Comparison of ENCODE assay signal across 2 cellular contexts in genomic region chr7:135211946-135212685, GRCh38.
TF ChIP-seq lines count a peak whose summit lies in the region.

No MANE protein-coding gene starts in this region.

TF ChIP-seq in K562, 482 proteins besides CTCF, POLR2A, EP300 and RAD21 (continues in another document):
- TF ChIP-seq DPF2 (IDR thresholded peaks at IDR 0.05) (0 out of 2 replicates have a peak, but pooled peaks have one; percentile 19), STAT5A (IDR thresholded peaks at IDR 0.05; ENCODE audit: borderline replicate concordance, low read length) (0 out of 2 replicates have a peak, but pooled peaks have one; percentile 12), BCOR (IDR thresholded peaks at IDR 0.05) (0 out of 2 replicates have a peak, but pooled peaks have one; percentile 10), NFIC (IDR thresholded peaks at IDR 0.05) (0 out of 2 replicates have a peak, but pooled peaks have one; percentile 4), KDM1A (IDR thresholded peaks at IDR 0.05) (peak; percentile 69 to 75), L3MBTL2 (IDR thresholded peaks at IDR 0.05) (peak; percentile 60), FOXP4 (CRISPR knock-in tag; IDR thresholded peaks at IDR 0.05; ENCODE audit: borderline replicate concordance) (peak; percentile 52; the same call in 1 of the 2 replicates), HES1 (IDR thresholded peaks at IDR 0.05; ENCODE audit: low read depth) (peak; percentile 77), KLF1 (tag; IDR thresholded peaks at IDR 0.05) (peak; percentile 27; the same call in 1 of the 2 replicates), ZNF639 (CRISPR knock-in tag; conservative IDR thresholded peaks at IDR 0.05 in 1 of 2, IDR thresholded peaks at IDR 0.05 in 1 of 2) (peak in 1 of 2 experiments; percentile 64; a peak in 1 of 4 replicates), NBN (IDR thresholded peaks at IDR 0.05; ENCODE audit: low read depth) (peak; percentile 1; the same call in 1 of the 2 replicates), MTA3 (IDR thresholded peaks at IDR 0.05; ENCODE audit: borderline replicate concordance) (peak; percentile 48; the same call in 1 of the 2 replicates), E2F4 (CRISPR knock-in tag; IDR thresholded peaks at IDR 0.05; ENCODE audit: low read depth) (peak; percentile 74; the same call in 1 of the 2 replicates)

TF ChIP-seq in liver, 16 proteins besides CTCF, POLR2A, EP300 and RAD21:
- TF ChIP-seq HNF4A (conservative IDR thresholded peaks at IDR 0.05): peak in 1 of 2 donors; percentile 10
- peak; percentile 48 for TF ChIP-seq YY1 (IDR thresholded peaks at IDR 0.05)
- TF ChIP-seq ATF3 (IDR thresholded peaks at IDR 0.05): peak; percentile 44
